Comparison of ENCODE assay signal across 10 cellular contexts in the genomic region with DNA sequence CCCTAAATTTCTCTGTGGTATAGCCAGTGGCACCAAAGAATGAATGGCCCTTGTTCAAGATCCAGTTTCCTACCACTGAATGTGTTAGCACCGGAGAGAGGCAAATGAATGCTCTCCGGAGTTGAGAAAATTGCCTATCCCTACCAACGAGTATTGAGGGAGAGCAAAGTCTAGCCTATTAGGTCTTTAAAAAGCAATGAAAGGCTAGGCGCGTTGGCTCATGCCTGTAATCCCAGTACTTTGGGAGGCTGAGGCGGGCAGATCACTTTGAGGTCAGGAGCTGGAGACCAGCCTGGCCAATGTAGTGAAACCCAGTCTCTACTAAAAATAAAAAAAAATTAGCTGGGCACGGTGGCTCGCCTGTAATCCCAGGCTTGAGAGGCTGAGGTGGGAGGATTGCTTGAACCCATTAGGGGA. TPM values are rescaled to one million over a fixed set of nuclear protein-coding genes. Genes with fewer than 3 reads are reported as not detected.
A peak's percentile ranks its signal among the peaks of the same experiment; 100 is the strongest.
DNase-seq lines count a peak whose midpoint lies in the region; ATAC-seq, FAIRE-seq and TF ChIP-seq lines count a peak whose summit lies in the region.
"Had no signal": no experiment of that assay in that cellular context is flagged by ENCODE, and none has a peak within 500 bp of the region (broad histone marks: within the 10 kb centered on the region; RNA-seq: fewer than 3 reads in every experiment).

No MANE protein-coding gene starts in this region.

- H3K56ac ChIP-seq in H1 (replicated peaks; ENCODE audit: insufficient read length, low read depth, low read length), result no peak overlapping the region

- no peaks in the 10 kb centered on the region for H3K9me3 Mint-ChIP-seq in activated CD4-positive, alpha-beta T cell treated with anti-CD3 and anti-CD28 coated beads, Interleukin-2, amount 10 ng/mL, durations not matched to agents 24 days and 14 days

- no peak for DNase-seq in activated CD4-positive, alpha-beta T cell treated with anti-CD3 and anti-CD28 coated beads, Interleukin-2, amount 10 ng/mL, durations not matched to agents 24 days and 14 days
- no peak for DNase-seq in activated CD4-positive, alpha-beta T cell treated with anti-CD3 and anti-CD28 coated beads for 4 hours
- no peak for DNase-seq in OCI-LY7 (ENCODE audit: low spot score)
- DNase-seq in H1 (ENCODE audit: low read depth in 1 of 2, low spot score in 2 of 2), result no peak
- DNase-seq in psoas muscle, result no peak
- DNase-seq in WERI-Rb-1, result no peak
- DNase-seq in inferior parietal cortex (ENCODE audit: extremely low spot score), result no peak
- DNase-seq: central memory CD4-positive, alpha-beta T cell; MV-4-11 had no signal

- H4K5ac ChIP-seq in H1 (ENCODE audit: insufficient read length, low read depth, low read length), result no peak overlapping the region

- H2AFZ ChIP-seq in OCI-LY7 (ENCODE audit: low read length), result no peak overlapping the region
- H2AFZ ChIP-seq in H1 (ENCODE audit: low read length), result no peak overlapping the region

- no peak for TF ChIP-seq POLR2A in H1 (IDR thresholded peaks at IDR 0.05; ENCODE audit: control extremely low read depth in 1 of 2, low read depth in 2 of 2, low read length in 2 of 2)

- intact Hi-C loops in activated CD4-positive, alpha-beta T cell treated with anti-CD3 and anti-CD28 coated beads, Interleukin-2, amount 10 ng/mL, durations not matched to agents 24 days and 14 days (cut with micrococcal nuclease), result loop anchor here (2.0 to 5.0 kb wide), 2 partner anchors 14 to 41 kb away; a partner anchor contains a TSS
- intact Hi-C loops in OCI-LY7 (cut with micrococcal nuclease; ENCODE audit: unreplicated experiment), result no loop called here
- intact Hi-C loops in psoas muscle (cut with DNase I), result no loop called here

- H3K4me1 ChIP-seq in OCI-LY7 (ENCODE audit: insufficient read depth, low read length, poor library complexity, severe bottlenecking), result peaks cover 11% of the 10 kb centered on the region
- peaks cover 5 to 35% (median 18%) of the 10 kb centered on the region in 4 experiments for H3K4me1 ChIP-seq in H1 (replicated peaks in 1 of 4; ENCODE audit: control insufficient read depth in 3 of 4, insufficient read depth in 4 of 4, low read length in 3 of 4)
- H3K4me1 ChIP-seq in psoas muscle, result peaks cover 29% of the 10 kb centered on the region

- H3K9me3 ChIP-seq in OCI-LY7 (ENCODE audit: low read length) (no peaks in the 10 kb centered on the region), H1 (ENCODE audit: insufficient read depth in 2 of 2, low read depth in 1 of 2, low read length in 1 of 2) (no peaks in the 10 kb centered on the region), psoas muscle (no peaks in the 10 kb centered on the region), WERI-Rb-1 (ENCODE audit: severe bottlenecking) (no peaks in the 10 kb centered on the region)

- no peak for TF ChIP-seq EP300 in H1 (IDR thresholded peaks at IDR 0.05; ENCODE audit: borderline replicate concordance in 1 of 2, low read depth in 2 of 2, low read length in 2 of 2)

- H2AK5ac ChIP-seq in H1 (ENCODE audit: low read depth, low read length), result peak overlapping the region; percentile 79; the same call in 1 of the 2 replicates

- H3K23ac ChIP-seq in H1 (ENCODE audit: insufficient read length), result no peak overlapping the region

- peak overlapping the region; percentile 59; the same call in 1 of the 2 replicates for H3K4me2 ChIP-seq in OCI-LY7 (ENCODE audit: low read length)
- peak overlapping the region in 1 of 2 experiments; percentile 85; a peak in 2 of 4 replicates for H3K4me2 ChIP-seq in H1 (ENCODE audit: insufficient read depth in 1 of 2, low read depth in 2 of 2, low read length in 2 of 2)

- TF ChIP-seq RAD21 in H1 (IDR thresholded peaks at IDR 0.05 in 1 of 2, conservative IDR thresholded peaks at IDR 0.05 in 1 of 2; ENCODE audit: low read depth in 2 of 2, low read length in 2 of 2), result no peak

- H3K4me3 Mint-ChIP-seq in activated CD4-positive, alpha-beta T cell treated with anti-CD3 and anti-CD28 coated beads, Interleukin-2, amount 10 ng/mL, durations not matched to agents 24 days and 14 days, result peak overlapping the region; percentile 86

- no peak overlapping the region for H4K8ac ChIP-seq in H1 (ENCODE audit: extremely low read depth, insufficient read depth, low read length)

- POLR2A ChIA-PET in OCI-LY7 (lab: Charles Lee) (no interaction called here), H1 (lab: Charles Lee; ENCODE audit: partially characterized antibody) (interaction anchor here (0.7 to 1.0 kb wide), 3 partner anchors 12 to 578 kb away, joined by 3 read pairs; no protein-coding TSS in a partner anchor)

- H3K14ac ChIP-seq in H1 (ENCODE audit: insufficient read length), result no peak overlapping the region

- CTCF ChIA-PET in OCI-LY7 (lab: Charles Lee; ENCODE audit: unreplicated experiment) (no interaction called here), H1 (lab: Charles Lee; ENCODE audit: partially characterized antibody) (interaction anchor here (1.3 kb wide), 1 partner anchor 12 kb away, joined by 3 read pairs; no protein-coding TSS in a partner anchor)

- H2BK20ac ChIP-seq in H1 (ENCODE audit: low read length), result peak overlapping the region; percentile 53; the same call in 1 of the 2 replicates

- H3K27me3 Mint-ChIP-seq in activated CD4-positive, alpha-beta T cell treated with anti-CD3 and anti-CD28 coated beads, Interleukin-2, amount 10 ng/mL, durations not matched to agents 24 days and 14 days, result peaks cover 14% of the 10 kb centered on the region

- 78% methylated on average over 8 of the region's 8 CpGs; no CpG with 5 or more reads in 1 of the 2 experiments for WGBS in H1 (ENCODE audit: extremely low coverage in 1 of 2, insufficient coverage in 1 of 2, insufficient read length in 1 of 2, insufficient replicate concordance in 2 of 2, low coverage in 1 of 2, low lambda C conversion rate in 2 of 2, missing lambda C conversion rate in 1 of 2), 2 experiments
- WGBS in psoas muscle, 3 donors, result 28 to 67% (median 37%) methylated on average over 8 of the region's 8 CpGs

- 0 out of 2 replicates have a peak, but pooled peaks cover 2% of the 10 kb centered on the region for H3K79me1 ChIP-seq in H1 (ENCODE audit: low read depth, low read length)

- no peak overlapping the region; a peak in 1 of 7 replicates for H3K9ac ChIP-seq in H1 (replicated peaks in 1 of 4; ENCODE audit: extremely low read depth in 1 of 4, low read depth in 3 of 4, low read length in 3 of 4)

- H3K27ac ChIP-seq in OCI-LY7 (ENCODE audit: low read depth, low read length, poor library complexity, severe bottlenecking) (no peak overlapping the region), H1 (ENCODE audit: low read depth, low read length) (no peak overlapping the region), psoas muscle (peak overlapping the region; percentile 67), WERI-Rb-1 (no peak overlapping the region)

- H4K20me1 ChIP-seq in OCI-LY7 (ENCODE audit: insufficient read depth, low read length) (no peaks in the 10 kb centered on the region; the same call in 1 of the 2 replicates), H1 (replicated peaks in 1 of 2; ENCODE audit: control insufficient read depth in 1 of 2, insufficient read depth in 2 of 2, low read length in 2 of 2) (peaks cover 0 to 2% of the 10 kb centered on the region in 2 experiments)

- no peak for FAIRE-seq in H1 (lab: Jason Lieb, UNC)

- peak in 2 of 4 donors; percentile 20 to 36 for ATAC-seq in psoas muscle
- ATAC-seq in GM19324 (IDR thresholded peaks at IDR 0.05; ENCODE audit: low FRiP score, unreplicated experiment), result no peak

- no TSS peak for BruUV-seq in OCI-LY7 (replicated peaks; lab: Mats Ljungman, UMichigan)

- H3K23me2 ChIP-seq in H1 (ENCODE audit: low read depth, low read length), result peaks cover 2% of the 10 kb centered on the region; the same call in 1 of the 2 replicates

- H2BK12ac ChIP-seq in H1 (ENCODE audit: low read depth, low read length), result peak overlapping the region; percentile 44; the same call in 1 of the 2 replicates

- no peak overlapping the region for H4K91ac ChIP-seq in H1 (replicated peaks; ENCODE audit: insufficient read length, low read length)

- TF ChIP-seq CTCF in OCI-LY7 (conservative IDR thresholded peaks at IDR 0.05; ENCODE audit: low read length) (no peak), H1 (IDR thresholded peaks at IDR 0.05; ENCODE audit: control extremely low read depth in 1 of 3, insufficient read depth in 1 of 3, low read depth in 1 of 3, low read length in 3 of 3) (no peak), psoas muscle (IDR thresholded peaks at IDR 0.05) (no peak), WERI-Rb-1 (IDR thresholded peaks at IDR 0.05; ENCODE audit: low read depth, low read length) (no peak)

- H3K36me3 Mint-ChIP-seq in activated CD4-positive, alpha-beta T cell treated with anti-CD3 and anti-CD28 coated beads, Interleukin-2, amount 10 ng/mL, durations not matched to agents 24 days and 14 days (ENCODE audit: low read depth), result no peaks in the 10 kb centered on the region

- peak overlapping the region; percentile 74 for H3K4ac ChIP-seq in H1 (replicated peaks; ENCODE audit: insufficient read length, low read depth, low read length)

- H3K9me2 ChIP-seq in OCI-LY7 (ENCODE audit: insufficient read depth, low read length), result no peaks in the 10 kb centered on the region

- no peak overlapping the region for H3K18ac ChIP-seq in H1 (ENCODE audit: extremely low read depth, low read length)

- no peak overlapping the region for H2BK120ac ChIP-seq in H1 (replicated peaks; ENCODE audit: low read depth, low read length)

- no peak overlapping the region for H2BK15ac ChIP-seq in H1 (ENCODE audit: low read length)

- H3K79me2 ChIP-seq in OCI-LY7 (ENCODE audit: insufficient read depth, low read depth, low read length), result no peaks in the 10 kb centered on the region
- peaks cover 0 to 8% of the 10 kb centered on the region in 2 experiments; a peak in 1 of 4 replicates for H3K79me2 ChIP-seq in H1 (ENCODE audit: control insufficient read depth in 1 of 2, insufficient read depth in 2 of 2, low read length in 2 of 2)

- H2BK5ac ChIP-seq in H1 (ENCODE audit: low read depth, low read length), result no peak overlapping the region

- peaks cover 0 to 22% (median 8%) of the 10 kb centered on the region in 4 experiments; a peak in 4 of 7 replicates for H3K27me3 ChIP-seq in H1 (replicated peaks in 1 of 4; ENCODE audit: control insufficient read depth in 3 of 4, extremely low read depth in 1 of 4, insufficient read depth in 3 of 4, low read length in 3 of 4)
- H3K27me3 ChIP-seq in psoas muscle (ENCODE audit: insufficient read depth in 3 of 3, low read length in 2 of 3), result no peaks in the 10 kb centered on the region
- H3K27me3 ChIP-seq in WERI-Rb-1 (ENCODE audit: insufficient read depth, low read depth, severe bottlenecking), result no peaks in the 10 kb centered on the region

- H3K36me3 ChIP-seq in OCI-LY7 (ENCODE audit: insufficient read depth, low read length), result no peaks in the 10 kb centered on the region
- H3K36me3 ChIP-seq in H1 (ENCODE audit: control insufficient read depth in 2 of 4, insufficient read depth in 4 of 4, low read length in 3 of 4), result no peaks in the 10 kb centered on the region
- H3K36me3 ChIP-seq in psoas muscle (ENCODE audit: insufficient read depth in 1 of 2, low read depth in 1 of 2), result no peaks in the 10 kb centered on the region
- H3K36me3 ChIP-seq in WERI-Rb-1, result no peaks in the 10 kb centered on the region

- no peak overlapping the region for H3K27ac Mint-ChIP-seq in activated CD4-positive, alpha-beta T cell treated with anti-CD3 and anti-CD28 coated beads, Interleukin-2, amount 10 ng/mL, durations not matched to agents 24 days and 14 days

- H3K4me3 ChIP-seq in OCI-LY7 (ENCODE audit: low read depth, low read length, poor library complexity, severe bottlenecking) (no peak overlapping the region), H1 (ENCODE audit: extremely low read depth in 1 of 4, insufficient read depth in 2 of 4, low read depth in 3 of 4, low read length in 4 of 4) (peak overlapping the region in 2 of 4 experiments; percentile 72 to 94; a peak in 3 of 8 replicates), psoas muscle (peak overlapping the region; percentile 84), WERI-Rb-1 (ENCODE audit: low read depth, low read length) (no peak overlapping the region; the same call in 1 of the 2 replicates)

- H3K4me1 Mint-ChIP-seq in activated CD4-positive, alpha-beta T cell treated with anti-CD3 and anti-CD28 coated beads, Interleukin-2, amount 10 ng/mL, durations not matched to agents 24 days and 14 days, result peaks cover 7% of the 10 kb centered on the region

RNA-seq across cellular contexts. Expression of a gene that starts 0.9 kb away (rescaled TPM):
- total RNA-seq in activated CD4-positive, alpha-beta T cell treated with anti-CD3 and anti-CD28 coated beads, Interleukin-2, amount 10 ng/mL, durations not matched to agents 24 days and 14 days, result 6.2 and 6.9 TPM in 2 replicates
- 0.38 and 1.2 TPM in 2 replicates for total RNA-seq in OCI-LY7 (2014; rRNA removed; shearing (Covaris generic))
- total RNA-seq in OCI-LY7 (2022) (not detected in 2 replicates), psoas muscle (10 to 100 TPM; 18.0 to 61.9 (median 24.2) TPM)
- total RNA-seq in H1 (2021; fragmentation: NEBNext Ultra II Directional; extraction: Animal tissue kit (Norgen Biotek cat#: 25700)), result 58.1 and 59.2 TPM in 2 replicates
- polyA plus RNA-seq in H1 (2011; rRNA removed) (38.8 and 63.4 TPM in 2 replicates), psoas muscle (1 to 10 TPM; 3.1 to 8.6 (median 3.3) TPM)
- 37.8 TPM for polyA plus RNA-seq in H1 (2011; cell fraction: cytosol; rRNA removed)
- 46.7 TPM for polyA plus RNA-seq in H1 (2011; cell fraction: nucleus; rRNA removed)
- polyA plus RNA-seq in H1 (2012, experiment 1 of 2), result 35.3 to 39.3 TPM (median 37.0 TPM) in 4 replicates
- polyA plus RNA-seq in H1 (2012, experiment 2 of 2), result 35.0 TPM
- polyA plus RNA-seq in H1 (2013, experiment 1 of 2), result 29.4 TPM
- polyA plus RNA-seq in H1 (2013, experiment 2 of 2), result 30.4 TPM
- 25.9 and 31.7 TPM in 2 replicates for polyA minus RNA-seq in H1 (2011; rRNA and poly(A)+ RNA removed)
- 15.9 TPM for polyA minus RNA-seq in H1 (2011; cell fraction: cytosol; rRNA and poly(A)+ RNA removed)
- polyA minus RNA-seq in H1 (2011; cell fraction: nucleus; rRNA and poly(A)+ RNA removed), result 14.5 TPM

RNA-seq across cellular contexts. Expression of a gene that starts 13.7 kb away (rescaled TPM):
- total RNA-seq in activated CD4-positive, alpha-beta T cell treated with anti-CD3 and anti-CD28 coated beads, Interleukin-2, amount 10 ng/mL, durations not matched to agents 24 days and 14 days, result 18.9 and 19.1 TPM in 2 replicates
- total RNA-seq in OCI-LY7 (2014; rRNA removed; shearing (Covaris generic)), result 6.3 and 9.2 TPM in 2 replicates
- 12.0 and 18.0 TPM in 2 replicates for total RNA-seq in OCI-LY7 (2022)
- 13.8 and 16.0 TPM in 2 replicates for total RNA-seq in H1 (2021; fragmentation: NEBNext Ultra II Directional; extraction: Animal tissue kit (Norgen Biotek cat#: 25700))
- polyA plus RNA-seq in H1 (2011; rRNA removed), result 19.3 and 20.7 TPM in 2 replicates
- polyA plus RNA-seq in H1 (2011; cell fraction: cytosol; rRNA removed), result 21.8 TPM
- polyA plus RNA-seq in H1 (2011; cell fraction: nucleus; rRNA removed), result 30.2 TPM
- polyA plus RNA-seq in H1 (2012, experiment 1 of 2), result 12.4 to 17.8 TPM (median 16.1 TPM) in 4 replicates
- polyA plus RNA-seq in H1 (2012, experiment 2 of 2), result 16.3 TPM
- 9.0 TPM for polyA plus RNA-seq in H1 (2013, experiment 1 of 2)
- polyA plus RNA-seq in H1 (2013, experiment 2 of 2), result 8.3 TPM
- polyA minus RNA-seq in H1 (2011; rRNA and poly(A)+ RNA removed), result 30.5 and 33.3 TPM in 2 replicates
- 21.4 TPM for polyA minus RNA-seq in H1 (2011; cell fraction: cytosol; rRNA and poly(A)+ RNA removed)
- 22.4 TPM for polyA minus RNA-seq in H1 (2011; cell fraction: nucleus; rRNA and poly(A)+ RNA removed)
- total RNA-seq in psoas muscle, result 10 to 100 TPM; 18.8 to 28.8 (median 20.1) TPM
- 10 to 100 TPM; 10.2 to 25.4 (median 11.9) TPM for polyA plus RNA-seq in psoas muscle

RNA-seq across cellular contexts. Expression of a gene that starts 30.5 kb away (rescaled TPM):
- total RNA-seq in activated CD4-positive, alpha-beta T cell treated with anti-CD3 and anti-CD28 coated beads, Interleukin-2, amount 10 ng/mL, durations not matched to agents 24 days and 14 days, result not detected in 2 replicates
- total RNA-seq in OCI-LY7 (2014; rRNA removed; shearing (Covaris generic)), result not detected in 2 replicates
- total RNA-seq in OCI-LY7 (2022) (not detected in 2 replicates), psoas muscle (not detected)
- total RNA-seq in H1 (2021; fragmentation: NEBNext Ultra II Directional; extraction: Animal tissue kit (Norgen Biotek cat#: 25700)), result 0.30 and 0.50 TPM in 2 replicates
- polyA plus RNA-seq in H1 (2011; rRNA removed) (0.49 and 0.89 TPM in 2 replicates), psoas muscle (under 1 TPM in 2 of 3 donors, not detected in 1; 0.04 to 0.21 TPM)
- 0.61 TPM for polyA plus RNA-seq in H1 (2011; cell fraction: cytosol; rRNA removed)
- 0.66 TPM for polyA plus RNA-seq in H1 (2011; cell fraction: nucleus; rRNA removed)
- polyA plus RNA-seq in H1 (2012, experiment 1 of 2), result 0.50 to 0.96 TPM (median 0.64 TPM) in 3 of 4 replicates, not detected in the other
- 1.5 TPM for polyA plus RNA-seq in H1 (2012, experiment 2 of 2)
- 0.36 TPM for polyA plus RNA-seq in H1 (2013, experiment 1 of 2)
- polyA plus RNA-seq in H1 (2013, experiment 2 of 2), result 0.46 TPM
- polyA minus RNA-seq in H1 (2011; rRNA and poly(A)+ RNA removed), result 0.38 and 0.56 TPM in 2 replicates
- not detected for polyA minus RNA-seq in H1 (2011; cell fraction: cytosol; rRNA and poly(A)+ RNA removed)
- polyA minus RNA-seq in H1 (2011; cell fraction: nucleus; rRNA and poly(A)+ RNA removed), result not detected

RNA-seq across cellular contexts. Expression of a gene that starts 58.8 kb away (rescaled TPM):
- 53.5 and 54.9 TPM in 2 replicates for total RNA-seq in activated CD4-positive, alpha-beta T cell treated with anti-CD3 and anti-CD28 coated beads, Interleukin-2, amount 10 ng/mL, durations not matched to agents 24 days and 14 days
- 33.0 and 34.0 TPM in 2 replicates for total RNA-seq in OCI-LY7 (2014; rRNA removed; shearing (Covaris generic))
- 54.6 and 72.5 TPM in 2 replicates for total RNA-seq in OCI-LY7 (2022)
- total RNA-seq in H1 (2021; fragmentation: NEBNext Ultra II Directional; extraction: Animal tissue kit (Norgen Biotek cat#: 25700)), result 50.2 and 55.6 TPM in 2 replicates
- polyA plus RNA-seq in H1 (2011; rRNA removed), result 44.8 and 59.3 TPM in 2 replicates
- 43.3 TPM for polyA plus RNA-seq in H1 (2011; cell fraction: cytosol; rRNA removed)
- polyA plus RNA-seq in H1 (2011; cell fraction: nucleus; rRNA removed), result 11.4 TPM
- 31.2 to 64.3 TPM (median 43.5 TPM) in 4 replicates for polyA plus RNA-seq in H1 (2012, experiment 1 of 2)
- 35.9 TPM for polyA plus RNA-seq in H1 (2012, experiment 2 of 2)
- 149 TPM for polyA plus RNA-seq in H1 (2013, experiment 1 of 2)
- 132 TPM for polyA plus RNA-seq in H1 (2013, experiment 2 of 2)
- 9.7 and 14.7 TPM in 2 replicates for polyA minus RNA-seq in H1 (2011; rRNA and poly(A)+ RNA removed)
- 6.9 TPM for polyA minus RNA-seq in H1 (2011; cell fraction: cytosol; rRNA and poly(A)+ RNA removed)
- polyA minus RNA-seq in H1 (2011; cell fraction: nucleus; rRNA and poly(A)+ RNA removed), result 37.0 TPM
- 100 to 1,000 TPM in 2 of 4 donors, 10 to 100 TPM in 2; 77.9 to 112 (median 94.1) TPM for total RNA-seq in psoas muscle
- polyA plus RNA-seq in psoas muscle, result 10 to 100 TPM; 31.4 to 67.7 (median 53.4) TPM
